In the genomic region with DNA sequence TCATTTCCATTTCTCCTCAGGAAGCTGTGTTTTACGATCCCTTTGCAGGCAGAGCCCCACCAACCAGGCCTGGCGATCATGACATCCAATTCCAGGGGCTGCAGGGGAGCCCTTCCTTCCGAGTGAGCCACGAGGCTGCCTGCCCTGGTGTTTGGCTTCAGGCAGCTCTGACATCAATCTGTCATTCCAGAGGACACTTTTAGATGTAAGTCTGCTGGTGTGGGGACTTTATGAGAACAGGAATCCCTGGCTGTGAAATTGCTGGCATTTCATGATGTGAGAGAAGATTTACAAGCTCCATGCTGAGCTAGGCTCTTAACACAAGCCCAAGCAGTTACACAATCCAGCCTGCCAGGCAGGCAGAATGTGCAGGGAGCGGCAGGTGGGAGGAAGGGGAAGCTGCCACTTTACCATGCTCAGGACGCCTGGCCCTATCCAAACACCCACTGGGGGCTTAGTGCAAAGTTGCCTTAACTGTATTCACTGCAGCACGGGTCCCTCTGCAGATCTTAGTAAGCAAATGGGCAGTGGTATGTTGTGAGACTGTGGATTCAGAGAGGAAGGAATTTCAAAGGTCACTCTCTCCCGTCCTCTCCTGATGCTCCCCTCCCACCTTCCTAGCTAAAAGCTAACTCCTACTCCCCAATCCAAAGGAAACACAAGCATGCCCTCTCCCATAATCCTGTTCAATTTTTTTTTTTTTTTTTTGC, we compare ENCODE assay signal across 8 cellular contexts. TPM values are rescaled to one million over a fixed set of nuclear protein-coding genes. Genes with fewer than 3 reads are reported as not detected.
DNase-seq lines count a peak whose midpoint lies in the region; ATAC-seq and TF ChIP-seq lines count a peak whose summit lies in the region.

No MANE protein-coding gene starts in this region.

- peaks cover 3 to 9% (median 6%) of the 10 kb centered on the region in 4 donors for H3K4me1 Mint-ChIP-seq in naive thymus-derived CD8-positive, alpha-beta T cell

- ATAC-seq in PC-3, result peak; percentile 45
- peak; percentile 55 for ATAC-seq in sciatic nerve
- no peak for ATAC-seq in naive thymus-derived CD8-positive, alpha-beta T cell
- no peak for ATAC-seq in HG02610 (IDR thresholded peaks at IDR 0.05; ENCODE audit: unreplicated experiment)
- ATAC-seq in HG03439 (IDR thresholded peaks at IDR 0.05; ENCODE audit: unreplicated experiment), result no peak
- ATAC-seq in HG03521 (IDR thresholded peaks at IDR 0.05; ENCODE audit: unreplicated experiment), result no peak

- peak overlapping the region in 1 of 10 donors; percentile 67 for H3K27ac Mint-ChIP-seq in naive thymus-derived CD8-positive, alpha-beta T cell

- H3K27ac ChIP-seq in PC-3 (ENCODE audit: low read length), result peak overlapping the region; percentile 86

- DNase-seq in HCEC 1CT, result peak; percentile 44
- DNase-seq in PC-3, result peak; percentile 50
- peak; percentile 44 for DNase-seq in glomerular visceral epithelial cell (ENCODE audit: extremely low spot score)
- no peak for DNase-seq in sciatic nerve (ENCODE audit: low spot score)
- DNase-seq in naive thymus-derived CD8-positive, alpha-beta T cell, result no peak

- intact Hi-C loops in PC-3 (cut with micrococcal nuclease) (loop anchor here (1.0 kb wide), 1 partner anchor 19 kb away; no protein-coding TSS in a partner anchor), sciatic nerve (cut with DNase I) (no loop called here)

- H3K4me2 ChIP-seq in PC-3 (ENCODE audit: low read length), result peak overlapping the region; percentile 19

- POLR2A ChIA-PET in PC-3 (lab: Charles Lee; ENCODE audit: unreplicated experiment), result interaction anchor here (0.6 to 0.7 kb wide), 4 partner anchors 11 to 96 kb away, joined by 3 to 24 read pairs (median 6); no protein-coding TSS in a partner anchor
- POLR2A ChIA-PET in naive thymus-derived CD8-positive, alpha-beta T cell (lab: Charles Lee), result no interaction called here

- peaks cover 48% of the 10 kb centered on the region for H3K4me1 ChIP-seq in PC-3 (ENCODE audit: insufficient read depth, low read length)

- H3K9me3 ChIP-seq in PC-3 (ENCODE audit: low read length), result no peaks in the 10 kb centered on the region

- peaks cover 0 to 8% (median 0%) of the 10 kb centered on the region in 9 donors for H3K9me3 Mint-ChIP-seq in naive thymus-derived CD8-positive, alpha-beta T cell

- H3K9me2 ChIP-seq in PC-3 (replicated peaks; ENCODE audit: low read length), result no peaks in the 10 kb centered on the region

- H3K27me3 Mint-ChIP-seq in naive thymus-derived CD8-positive, alpha-beta T cell, result peaks cover 0 to 9% (median 3%) of the 10 kb centered on the region in 5 donors

- H3K79me2 ChIP-seq in PC-3 (ENCODE audit: low read length), result no peaks in the 10 kb centered on the region

- TSS peak; percentile 89 for BruUV-seq in PC-3 (replicated peaks; lab: Mats Ljungman, UMichigan)

- no peak overlapping the region; the same call in 1 of the 2 replicates for H3K4me3 ChIP-seq in PC-3 (ENCODE audit: low read length)

- no peaks in the 10 kb centered on the region for H4K20me1 ChIP-seq in PC-3 (ENCODE audit: low read length)

- H2AFZ ChIP-seq in PC-3 (ENCODE audit: low read length), result peak overlapping the region; percentile 4

- H3K36me3 ChIP-seq in PC-3 (ENCODE audit: low read depth, low read length), result no peaks in the 10 kb centered on the region

- peaks cover 4% of the 10 kb centered on the region for H3F3A ChIP-seq in PC-3 (ENCODE audit: low read length, unreplicated experiment)

- H3K27me3 ChIP-seq in PC-3 (ENCODE audit: low read length), result no peaks in the 10 kb centered on the region

- TF ChIP-seq CTCF in PC-3 (conservative IDR thresholded peaks at IDR 0.05; ENCODE audit: low read depth, low read length), result no peak

- peak overlapping the region; percentile 56 for H3K9ac ChIP-seq in PC-3 (ENCODE audit: low read length)

- no peaks in the 10 kb centered on the region for H3K36me3 Mint-ChIP-seq in naive thymus-derived CD8-positive, alpha-beta T cell

- CTCF ChIA-PET in PC-3 (lab: Charles Lee), result interaction anchor here (0.6 to 1.0 kb wide), 5 partner anchors 11 to 117 kb away, joined by 3 to 5 read pairs (median 3); no protein-coding TSS in a partner anchor

- no peak overlapping the region for H3K4me3 Mint-ChIP-seq in naive thymus-derived CD8-positive, alpha-beta T cell

RNA-seq across cellular contexts. Expression of gene MICAL2, which starts 43.4 kb away (rescaled TPM):
- total RNA-seq in PC-3 (2014; rRNA removed) (50.1 and 62.9 TPM in 2 replicates), sciatic nerve (92.4 TPM)
- 1 to 10 TPM; 5.0 to 7.0 TPM for total RNA-seq in naive thymus-derived CD8-positive, alpha-beta T cell
- 10 to 100 TPM in 1 of 3 donors, 1 to 10 TPM in 2; 2.3 to 12.3 (median 2.8) TPM for polyA plus RNA-seq in naive thymus-derived CD8-positive, alpha-beta T cell

RNA-seq across cellular contexts. Expression of gene DKK3, which starts 58.5 kb away (rescaled TPM):
- 0.07 and 0.35 TPM in 2 replicates for total RNA-seq in PC-3 (2014; rRNA removed)
- total RNA-seq in sciatic nerve, result 201 TPM
- 10 to 100 TPM in 1 of 2 experiments, 1 to 10 TPM in 1; 8.6 to 10.3 TPM for total RNA-seq in naive thymus-derived CD8-positive, alpha-beta T cell
- 10 to 100 TPM in 1 of 3 donors, 1 to 10 TPM in 2; 2.3 to 10.8 (median 8.4) TPM for polyA plus RNA-seq in naive thymus-derived CD8-positive, alpha-beta T cell

Comparison
In these comparisons a context has a peak if more than half of its experiments do, and no peak if none do; other contexts are left out.
1. DNase-seq: peak in HCEC 1CT (single experiment), PC-3 (single experiment) and glomerular visceral epithelial cell (single experiment); none in sciatic nerve (single experiment) and naive thymus-derived CD8-positive, alpha-beta T cell (0 of 10).
2. ATAC-seq: peak in PC-3 (single experiment) and sciatic nerve (single experiment); none in naive thymus-derived CD8-positive, alpha-beta T cell (0 of 2), HG02610 (single experiment), HG03439 (single experiment) and HG03521 (single experiment).
3. RNA of gene DKK3, which starts 58.5 kb away (total RNA-seq): 201 TPM in sciatic nerve (single experiment); 8.6 to 10.3 TPM in naive thymus-derived CD8-positive, alpha-beta T cell and 0.07 to 0.35 TPM in PC-3; every median in the first group is over 10 times any median in the second.